8 cellular contexts compared by ENCODE assay signal in the genomic region with DNA sequence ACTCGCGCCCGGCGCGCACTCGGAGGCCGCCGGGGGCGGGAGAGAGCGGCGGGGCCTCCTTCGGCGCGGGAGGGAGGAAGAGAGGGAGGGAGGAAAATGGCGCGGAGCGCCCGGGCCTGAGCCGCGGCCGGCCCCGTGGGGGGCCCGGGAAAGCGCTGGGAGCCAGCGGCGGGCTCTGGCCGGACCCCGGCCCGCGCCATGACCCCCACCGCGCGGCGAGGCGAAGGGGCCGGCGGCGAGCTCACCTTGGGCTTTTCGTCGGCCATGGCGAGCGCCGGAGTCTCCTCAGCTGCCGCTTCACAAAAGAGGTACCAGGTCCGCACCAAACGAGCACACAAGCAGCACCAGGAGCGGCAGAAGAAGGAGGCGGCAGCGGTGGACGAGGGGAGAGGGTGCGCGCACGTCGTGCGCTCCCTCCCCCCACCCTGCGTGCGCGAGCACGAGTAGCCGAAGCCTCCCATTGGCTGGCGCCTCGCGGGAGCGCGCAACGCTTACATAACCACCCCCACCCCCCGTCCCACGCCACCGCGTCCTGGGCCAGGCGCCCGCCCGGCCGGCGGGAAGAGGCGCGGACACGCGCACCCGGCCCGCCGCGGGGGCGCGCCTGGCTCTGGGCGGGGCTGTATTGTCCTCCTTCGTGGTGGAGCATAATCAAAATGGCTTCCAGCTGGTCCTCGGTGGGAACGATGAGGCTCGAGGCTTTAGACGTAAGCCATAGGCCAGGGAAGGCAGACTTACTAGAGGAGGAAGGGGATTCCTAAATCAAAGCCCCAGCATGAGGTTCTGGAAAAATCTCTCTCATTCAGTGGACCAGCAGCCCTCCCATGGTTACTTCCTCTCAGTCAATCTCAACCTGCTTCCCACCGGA. TPM values are rescaled to one million over a fixed set of nuclear protein-coding genes. Genes with fewer than 3 reads are reported as not detected.
DNase-seq lines count a peak whose midpoint lies in the region; ATAC-seq and TF ChIP-seq lines count a peak whose summit lies in the region.

A gene (minus strand): TSS at position 391 of the 868 bp plus-strand sequence. CDS start 125 bp downstream, at position 266.

- peak; percentile 90 for ATAC-seq in stimulated activated naive CD8-positive, alpha-beta T cell treated with anti-CD3 and anti-CD28 coated beads, Interleukin-15, Interleukin-2, amounts not matched to agents 100 U/mL and 50 U/mL, for 24 hours

- H3K4me3 Mint-ChIP-seq in nephron = peak within 1 kb of the TSS; percentile 86 to 89 (median 87)

- H3K27ac Mint-ChIP-seq in nephron = peak within 1 kb of the TSS; percentile 88 to 96 (median 94)

- CTCF ChIA-PET in RWPE1 (lab: Yijun Ruan, JAX) = interaction anchor here (1.0 kb wide), 1 partner anchor 128 kb away, joined by 4 read pairs; no protein-coding TSS in a partner anchor

- H3K4me1 Mint-ChIP-seq in nephron = peaks cover 28% of the 10 kb centered on the region

- H3K4me3 ChIP-seq in fibroblast of pulmonary artery (replicated peaks; ENCODE audit: low read depth, low read length) = peak within 1 kb of the TSS; percentile 82

- H3K27me3 Mint-ChIP-seq in nephron (ENCODE audit: low read depth) = no peaks in the 10 kb centered on the region

- POLR2A ChIA-PET in RWPE1 (lab: Yijun Ruan, JAX; ENCODE audit: low non-redundant PET) = interaction anchor here (0.5 kb wide), 1 partner anchor 86 kb away, joined by 4 read pairs; no protein-coding TSS in a partner anchor

- no peaks in the 10 kb centered on the region for H3K9me3 Mint-ChIP-seq in nephron

- DNase-seq in ELF-1 (ENCODE audit: low read depth, low spot score) (peak; percentile 97), H4 (ENCODE audit: low spot score) (peak; percentile 90), LoVo (ENCODE audit: low spot score) (peak; percentile 93), RWPE1 (ENCODE audit: low spot score) (peak; percentile 98), fibroblast of pulmonary artery (ENCODE audit: low read depth) (peak; percentile 97)
- DNase-seq in activated T-helper 9 cell treated with anti-CD3 and anti-CD28 coated beads, Interleukin-2, amount 50 U/mL, for 16 hours (ENCODE audit: low read depth) = peak; percentile 93
- DNase-seq in stimulated activated naive CD8-positive, alpha-beta T cell treated with anti-CD3 and anti-CD28 coated beads, Interleukin-15, Interleukin-2, amounts not matched to agents 100 U/mL and 50 U/mL, for 24 hours = peak; percentile 97

- H3K27ac ChIP-seq in RWPE1 = peak within 1 kb of the TSS; percentile 100

- TF ChIP-seq CTCF in RWPE1 (conservative IDR thresholded peaks at IDR 0.05; ENCODE audit: low read depth) (peak; percentile 25; the same call in 1 of the 2 replicates), fibroblast of pulmonary artery (IDR thresholded peaks at IDR 0.05; ENCODE audit: low read length, missing control alignments) (no peak), nephron (IDR thresholded peaks at IDR 0.05; ENCODE audit: unreplicated experiment in 3 of 3) (peak in 1 of 3 experiments; percentile 21)

- H3K36me3 Mint-ChIP-seq in nephron (ENCODE audit: low read depth) = peaks cover 15% of the 10 kb centered on the region

RNA-seq across cellular contexts. Expression of the gene that starts here (rescaled TPM):
- 160 and 193 TPM in 2 replicates for total RNA-seq in H4 (2014; rRNA removed; shearing (Covaris generic))

Comparison
In these comparisons a context has a peak if more than half of its experiments do, and no peak if none do; other contexts are left out.
1. Peak in every context shown above with its lines: DNase-seq, ATAC-seq, H3K4me3 ChIP-seq and H3K27ac ChIP-seq.